27 cellular contexts compared by ENCODE assay signal in the genomic region with DNA sequence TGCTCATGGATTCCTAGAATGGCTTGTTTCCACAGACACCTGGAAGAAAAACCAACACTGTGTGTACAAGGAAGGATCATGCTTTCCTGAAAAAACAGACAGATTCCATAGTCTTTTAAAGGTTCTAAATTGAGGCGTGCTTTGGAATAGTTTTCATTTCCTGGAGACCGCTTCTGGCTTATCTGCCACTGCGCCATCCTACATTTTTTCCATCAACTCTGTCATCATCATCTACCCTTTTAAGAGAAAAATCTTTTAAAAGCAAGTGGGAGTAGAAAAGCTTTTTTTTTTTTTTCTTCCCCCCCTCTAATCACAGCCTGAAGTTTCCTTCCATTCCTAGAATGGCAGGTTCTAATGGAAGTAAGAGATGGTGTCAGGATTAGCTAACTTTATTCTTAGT.
"Had no signal": no experiment of that assay in that cellular context is flagged by ENCODE, and none has a peak within 500 bp of the region (broad histone marks: within the 10 kb centered on the region; RNA-seq: fewer than 3 reads in every experiment).

No MANE protein-coding gene starts in this region.

- H3K27ac Mint-ChIP-seq: immature natural killer cell; naive B cell; natural killer cell treated with Interleukin-12 subunit alpha and Interleukin-12 subunit beta and Interleukin-15 and Interleukin-18, amount 100 ng/mL, for 72 hours; stimulated activated memory B cell treated with anti-CD40 and anti-IgM and Interleukin-4, amounts not matched to agents 10 μg/mL and 1 μg/mL and 100 μg/mL, for 72 hours; stimulated activated naive CD8-positive, alpha-beta T cell treated with anti-CD3 and anti-CD28 coated beads, Interleukin-15, Interleukin-2, amounts not matched to agents 100 ng/mL and 50 ng/mL, for 24 hours had no signal

- H3K9me3 ChIP-seq: esophagus muscularis mucosa, lower lobe of right lung, mucosa of descending colon, prostate gland, sigmoid colon, spleen, suprapubic skin, tibial artery, upper lobe of right lung, uterus had no signal

- H3K27me3 ChIP-seq: dorsolateral prefrontal cortex, esophagus muscularis mucosa, sigmoid colon, spleen, suprapubic skin, tibial artery, upper lobe of right lung, uterus had no signal

- H3K4me3 ChIP-seq: dorsolateral prefrontal cortex, esophagus muscularis mucosa, lower lobe of right lung, mucosa of descending colon, prostate gland, sigmoid colon, spleen, suprapubic skin, tibial artery, upper lobe of right lung, uterus had no signal

- H3K36me3 Mint-ChIP-seq: immature natural killer cell; naive B cell; natural killer cell treated with Interleukin-12 subunit alpha and Interleukin-12 subunit beta and Interleukin-15 and Interleukin-18, amount 100 ng/mL, for 72 hours; stimulated activated memory B cell treated with anti-CD40 and anti-IgM and Interleukin-4, amounts not matched to agents 10 μg/mL and 1 μg/mL and 100 μg/mL, for 72 hours had no signal

- DNase-seq: cerebellar nuclear complex; dorsolateral prefrontal cortex; effector CD4-positive, alpha-beta T cell; foreskin melanocyte; hypothalamus; immature natural killer cell; kidney glomerular epithelial cell; left colon; left ventricle myocardium superior; lower lobe of right lung; mucosa of descending colon; naive B cell; right cardiac atrium; sigmoid colon; spleen; stimulated activated CD4-positive, alpha-beta T cell treated with anti-CD3 and anti-CD28 coated beads, Interleukin-4, amount 100 ng/mL, for 4 hours; tibial artery; upper lobe of right lung; uterus had no signal

- ATAC-seq: left colon; lower lobe of right lung; mucosa of descending colon; natural killer cell treated with Interleukin-12 subunit alpha and Interleukin-12 subunit beta and Interleukin-15 and Interleukin-18, amount 100 ng/mL, for 72 hours; stimulated activated memory B cell treated with anti-CD40 and anti-IgM and Interleukin-4, amounts not matched to agents 10 μg/mL and 1 μg/mL and 100 μg/mL, for 72 hours; upper lobe of right lung had no signal

- H3K27ac ChIP-seq: epithelial cell of prostate, lower lobe of right lung, prostate gland, upper lobe of right lung, uterus had no signal

- H3K4me1 ChIP-seq: uterus had no signal

- H3K36me3 ChIP-seq: esophagus muscularis mucosa, lower lobe of right lung, prostate gland, sigmoid colon, spleen, suprapubic skin, tibial artery, upper lobe of right lung, uterus had no signal

- H3K27me3 Mint-ChIP-seq: stimulated activated naive CD8-positive, alpha-beta T cell treated with anti-CD3 and anti-CD28 coated beads, Interleukin-15, Interleukin-2, amounts not matched to agents 100 ng/mL and 50 ng/mL, for 24 hours had no signal

- H3K4me1 Mint-ChIP-seq: immature natural killer cell; stimulated activated memory B cell treated with anti-CD40 and anti-IgM and Interleukin-4, amounts not matched to agents 10 μg/mL and 1 μg/mL and 100 μg/mL, for 72 hours had no signal

- H3K9me3 Mint-ChIP-seq: immature natural killer cell; natural killer cell treated with Interleukin-12 subunit alpha and Interleukin-12 subunit beta and Interleukin-15 and Interleukin-18, amount 100 ng/mL, for 72 hours; stimulated activated memory B cell treated with anti-CD40 and anti-IgM and Interleukin-4, amounts not matched to agents 10 μg/mL and 1 μg/mL and 100 μg/mL, for 72 hours; stimulated activated naive CD8-positive, alpha-beta T cell treated with anti-CD3 and anti-CD28 coated beads, Interleukin-15, Interleukin-2, amounts not matched to agents 100 ng/mL and 50 ng/mL, for 24 hours had no signal

- H3K4me3 Mint-ChIP-seq: immature natural killer cell; naive B cell; natural killer cell treated with Interleukin-12 subunit alpha and Interleukin-12 subunit beta and Interleukin-15 and Interleukin-18, amount 100 ng/mL, for 72 hours; neural crest cell; stimulated activated memory B cell treated with anti-CD40 and anti-IgM and Interleukin-4, amounts not matched to agents 10 μg/mL and 1 μg/mL and 100 μg/mL, for 72 hours; stimulated activated naive CD8-positive, alpha-beta T cell treated with anti-CD3 and anti-CD28 coated beads, Interleukin-15, Interleukin-2, amounts not matched to agents 100 ng/mL and 50 ng/mL, for 24 hours had no signal
